Comparison of ENCODE assay signal across 38 cellular contexts in the genomic region with DNA sequence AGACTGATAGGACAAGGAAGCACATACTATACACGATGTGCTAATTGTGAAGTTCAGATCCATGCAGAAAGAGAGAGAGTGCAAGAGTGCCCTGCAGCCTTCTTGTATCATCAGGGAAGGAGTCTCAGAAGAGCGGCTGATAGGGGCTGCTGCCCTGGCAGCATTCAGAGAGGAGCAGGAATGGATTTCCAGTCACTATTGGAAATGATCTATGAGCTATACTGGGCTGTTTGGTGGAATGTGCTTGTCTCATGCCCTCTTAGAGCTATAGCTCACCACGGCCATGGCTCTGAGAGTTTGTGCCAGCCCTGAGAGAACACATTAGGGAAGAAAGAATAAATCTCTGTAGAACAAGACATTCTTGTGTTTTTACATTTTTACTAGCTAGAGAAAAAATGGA.
"Had no signal": no experiment of that assay in that cellular context is flagged by ENCODE, and none has a peak within 500 bp of the region (broad histone marks: within the 10 kb centered on the region; RNA-seq: fewer than 3 reads in every experiment).

No MANE protein-coding gene starts in this region.

- H3K27me3 ChIP-seq: adrenal gland, ascending aorta, body of pancreas, brain microvascular endothelial cell, breast epithelium, cardiac muscle cell had no signal

- H3K27ac Mint-ChIP-seq: activated naive CD4-positive, alpha-beta T cell treated with anti-CD3 and anti-CD28 coated beads for 36 hours; activated naive CD4-positive, alpha-beta T cell treated with anti-CD3 and anti-CD28 coated beads, Interleukin-2, amount 10 ng/mL, durations not matched to agents 7 days and 5 days; activated naive CD4-positive, alpha-beta T cell treated with anti-CD3 and anti-CD28 coated beads, Interleukin-2, amount 50 U/mL, for 24 hours; activated naive CD4-positive, alpha-beta T cell treated with anti-CD3 and anti-CD28 coated beads, Interleukin-2, amount 50 U/mL, for 72 hours; activated naive CD8-positive, alpha-beta T cell; activated naive CD8-positive, alpha-beta T cell treated with anti-CD3 and anti-CD28 coated beads for 36 hours; activated naive CD8-positive, alpha-beta T cell treated with anti-CD3 and anti-CD28 coated beads, Interleukin-2, amount 10 ng/mL, durations not matched to agents 7 days and 5 days; activated naive CD8-positive, alpha-beta T cell treated with anti-CD3 and anti-CD28 coated beads, Interleukin-2, amount 50 U/mL, for 24 hours; activated T-cell treated with anti-CD3 and anti-CD28 coated beads, Interleukin-2, amount 50 U/mL, for 24 hours; activated T-cell treated with anti-CD3 and anti-CD28 coated beads, Interleukin-2, amount 50 U/mL, for 72 hours; activated T-helper 1 cell treated with anti-CD3 and anti-CD28 coated beads, Interleukin-12 subunit alpha, Interleukin-12 subunit beta, Interleukin-2, Interleukin-4 antibody, amounts not matched to agents 30 ng/mL and 10 ng/mL and 1 ng/mL, durations not matched to agents 14 hours and 24 hours and 36 hours; activated T-helper 17 cell treated with anti-CD3 and anti-CD28 coated beads, Interleukin-2, amount 50 U/mL, for 72 hours; activated T-helper 2 cell treated with anti-CD3 and anti-CD28 coated beads, Interferon-gamma antibody, Interleukin-2, Interleukin-4, amounts not matched to agents 10 μg/mL and 5 μg/mL and 100 μg/mL, durations not matched to agents 14 hours and 24 hours and 36 hours had no signal

- DNase-seq: activated effector memory CD4-positive, alpha-beta T cell treated with anti-CD3 and anti-CD28 coated beads, Interleukin-2, amount 50 U/mL, for 16 hours; activated effector memory CD4-positive, alpha-beta T cell treated with Interleukin-2 at 50 U/mL for 16 hours; activated gamma-delta T cell; activated gamma-delta T cell treated with Interleukin-2 at 50 U/mL for 16 hours; activated naive CD4-positive, alpha-beta T cell; activated naive CD4-positive, alpha-beta T cell treated with anti-CD3 and anti-CD28 coated beads for 36 hours; activated naive CD4-positive, alpha-beta T cell treated with anti-CD3 and anti-CD28 coated beads, Interleukin-2, amount 10 ng/mL, durations not matched to agents 7 days and 5 days; activated naive CD4-positive, alpha-beta T cell treated with anti-CD3 and anti-CD28 coated beads, Interleukin-2, amount 50 U/mL, for 16 hours; activated naive CD4-positive, alpha-beta T cell treated with Interleukin-2 at 50 U/mL for 16 hours; activated naive CD8-positive, alpha-beta T cell treated with anti-CD3 and anti-CD28 coated beads for 36 hours; activated naive CD8-positive, alpha-beta T cell treated with anti-CD3 and anti-CD28 coated beads, Interleukin-2, amount 10 ng/mL, durations not matched to agents 7 days and 5 days; activated naive CD8-positive, alpha-beta T cell treated with anti-CD3 and anti-CD28 coated beads, Interleukin-2, amount 50 U/mL, for 24 hours; activated T-cell treated with anti-CD3 and anti-CD28 coated beads, Interleukin-2, amount 50 U/mL, for 1 hour; activated T-cell treated with anti-CD3 and anti-CD28 coated beads, Interleukin-2, amount 50 U/mL, for 24 hours; activated T-cell treated with anti-CD3 and anti-CD28 coated beads, Interleukin-2, amount 50 U/mL, for 4 hours; activated T-cell treated with anti-CD3 and anti-CD28 coated beads, Interleukin-2, amount 50 U/mL, for 48 hours; activated T-cell treated with anti-CD3 and anti-CD28 coated beads, Interleukin-2, amount 50 U/mL, for 72 hours; adrenal gland; amniotic stem cell; amygdala; anterior cingulate cortex; aorta; body of pancreas; brain microvascular endothelial cell; caudate nucleus; central memory CD4-positive, alpha-beta T cell; cerebellar nuclear complex had no signal

- H3K9me3 ChIP-seq: adrenal gland, ascending aorta, body of pancreas, breast epithelium had no signal

- H3K4me3 Mint-ChIP-seq: activated naive CD4-positive, alpha-beta T cell treated with anti-CD3 and anti-CD28 coated beads for 36 hours; activated naive CD4-positive, alpha-beta T cell treated with anti-CD3 and anti-CD28 coated beads, Interleukin-2, amount 10 ng/mL, durations not matched to agents 7 days and 5 days; activated naive CD4-positive, alpha-beta T cell treated with anti-CD3 and anti-CD28 coated beads, Interleukin-2, amount 50 U/mL, for 24 hours; activated naive CD8-positive, alpha-beta T cell; activated naive CD8-positive, alpha-beta T cell treated with anti-CD3 and anti-CD28 coated beads for 36 hours; activated naive CD8-positive, alpha-beta T cell treated with anti-CD3 and anti-CD28 coated beads, Interleukin-2, amount 10 ng/mL, durations not matched to agents 7 days and 5 days; activated naive CD8-positive, alpha-beta T cell treated with anti-CD3 and anti-CD28 coated beads, Interleukin-2, amount 50 U/mL, for 24 hours; activated T-cell treated with anti-CD3 and anti-CD28 coated beads, Interleukin-2, amount 50 U/mL, for 24 hours; activated T-cell treated with anti-CD3 and anti-CD28 coated beads, Interleukin-2, amount 50 U/mL, for 4 hours; activated T-cell treated with anti-CD3 and anti-CD28 coated beads, Interleukin-2, amount 50 U/mL, for 72 hours; activated T-helper 1 cell treated with anti-CD3 and anti-CD28 coated beads, Interleukin-12 subunit alpha, Interleukin-12 subunit beta, Interleukin-2, Interleukin-4 antibody, amounts not matched to agents 30 ng/mL and 10 ng/mL and 1 ng/mL, durations not matched to agents 14 hours and 24 hours and 36 hours; activated T-helper 17 cell treated with anti-CD3 and anti-CD28 coated beads, Interleukin-2, amount 50 U/mL, for 72 hours; brain; central memory CD8-positive, alpha-beta T cell had no signal

- H3K27ac ChIP-seq: adrenal gland, ascending aorta, body of pancreas, brain microvascular endothelial cell, breast epithelium, cardiac muscle cell had no signal

- H3K27me3 Mint-ChIP-seq: activated naive CD4-positive, alpha-beta T cell treated with anti-CD3 and anti-CD28 coated beads, Interleukin-2, amount 10 ng/mL, durations not matched to agents 7 days and 5 days; activated naive CD8-positive, alpha-beta T cell; activated naive CD8-positive, alpha-beta T cell treated with anti-CD3 and anti-CD28 coated beads for 36 hours; activated naive CD8-positive, alpha-beta T cell treated with anti-CD3 and anti-CD28 coated beads, Interleukin-2, amount 10 ng/mL, durations not matched to agents 7 days and 5 days; activated naive CD8-positive, alpha-beta T cell treated with anti-CD3 and anti-CD28 coated beads, Interleukin-2, amount 50 U/mL, for 24 hours; activated T-cell treated with anti-CD3 and anti-CD28 coated beads, Interleukin-2, amount 50 U/mL, for 24 hours; activated T-helper 17 cell treated with anti-CD3 and anti-CD28 coated beads, Interleukin-2, amount 50 U/mL, for 72 hours; central memory CD8-positive, alpha-beta T cell had no signal

- H3K4me3 ChIP-seq: adrenal gland, ascending aorta, body of pancreas, breast epithelium, cardiac muscle cell had no signal

- H3K36me3 ChIP-seq: adrenal gland, ascending aorta, brain microvascular endothelial cell, breast epithelium, cardiac muscle cell had no signal

- H3K4me1 Mint-ChIP-seq: activated naive CD4-positive, alpha-beta T cell treated with anti-CD3 and anti-CD28 coated beads, Interleukin-2, amount 10 ng/mL, durations not matched to agents 7 days and 5 days; activated naive CD4-positive, alpha-beta T cell treated with anti-CD3 and anti-CD28 coated beads, Interleukin-2, amount 50 U/mL, for 24 hours; activated naive CD8-positive, alpha-beta T cell treated with anti-CD3 and anti-CD28 coated beads for 36 hours; activated naive CD8-positive, alpha-beta T cell treated with anti-CD3 and anti-CD28 coated beads, Interleukin-2, amount 10 ng/mL, durations not matched to agents 7 days and 5 days; activated naive CD8-positive, alpha-beta T cell treated with anti-CD3 and anti-CD28 coated beads, Interleukin-2, amount 50 U/mL, for 24 hours; activated T-helper 17 cell treated with anti-CD3 and anti-CD28 coated beads, Interleukin-2, amount 50 U/mL, for 72 hours; central memory CD8-positive, alpha-beta T cell had no signal

- ATAC-seq: activated naive CD4-positive, alpha-beta T cell treated with anti-CD3 and anti-CD28 coated beads, Interleukin-2, amount 50 U/mL, for 72 hours; activated naive CD8-positive, alpha-beta T cell treated with anti-CD3 and anti-CD28 coated beads, Interleukin-2, amount 50 U/mL, for 24 hours; activated T-cell treated with anti-CD3 and anti-CD28 coated beads, Interleukin-2, amount 50 U/mL, for 4 hours; activated T-cell treated with anti-CD3 and anti-CD28 coated beads, Interleukin-2, amount 50 U/mL, for 72 hours; activated T-helper 17 cell treated with anti-CD3 and anti-CD28 coated beads, Interleukin-2, amount 50 U/mL, for 72 hours; body of pancreas had no signal

- H3K4me1 ChIP-seq: adrenal gland, ascending aorta, body of pancreas, breast epithelium had no signal

- H3K36me3 Mint-ChIP-seq: activated naive CD4-positive, alpha-beta T cell treated with anti-CD3 and anti-CD28 coated beads, Interleukin-2, amount 10 ng/mL, durations not matched to agents 7 days and 5 days; activated naive CD4-positive, alpha-beta T cell treated with anti-CD3 and anti-CD28 coated beads, Interleukin-2, amount 50 U/mL, for 24 hours; activated naive CD4-positive, alpha-beta T cell treated with anti-CD3 and anti-CD28 coated beads, Interleukin-2, amount 50 U/mL, for 72 hours; activated naive CD8-positive, alpha-beta T cell; activated naive CD8-positive, alpha-beta T cell treated with anti-CD3 and anti-CD28 coated beads for 36 hours; activated naive CD8-positive, alpha-beta T cell treated with anti-CD3 and anti-CD28 coated beads, Interleukin-2, amount 10 ng/mL, durations not matched to agents 7 days and 5 days; brain had no signal

- H3K9me3 Mint-ChIP-seq: activated naive CD4-positive, alpha-beta T cell treated with anti-CD3 and anti-CD28 coated beads for 36 hours; activated naive CD4-positive, alpha-beta T cell treated with anti-CD3 and anti-CD28 coated beads, Interleukin-2, amount 10 ng/mL, durations not matched to agents 7 days and 5 days; activated naive CD4-positive, alpha-beta T cell treated with anti-CD3 and anti-CD28 coated beads, Interleukin-2, amount 50 U/mL, for 24 hours; activated naive CD8-positive, alpha-beta T cell treated with anti-CD3 and anti-CD28 coated beads, Interleukin-2, amount 50 U/mL, for 24 hours; activated T-cell treated with anti-CD3 and anti-CD28 coated beads, Interleukin-2, amount 50 U/mL, for 24 hours; activated T-cell treated with anti-CD3 and anti-CD28 coated beads, Interleukin-2, amount 50 U/mL, for 4 hours; activated T-cell treated with anti-CD3 and anti-CD28 coated beads, Interleukin-2, amount 50 U/mL, for 72 hours; activated T-helper 1 cell treated with anti-CD3 and anti-CD28 coated beads, Interleukin-12 subunit alpha, Interleukin-12 subunit beta, Interleukin-2, Interleukin-4 antibody, amounts not matched to agents 30 ng/mL and 10 ng/mL and 1 ng/mL, durations not matched to agents 14 hours and 24 hours and 36 hours; activated T-helper 17 cell treated with anti-CD3 and anti-CD28 coated beads, Interleukin-2, amount 50 U/mL, for 72 hours; activated T-helper 2 cell treated with anti-CD3 and anti-CD28 coated beads, Interferon-gamma antibody, Interleukin-2, Interleukin-4, amounts not matched to agents 10 μg/mL and 5 μg/mL and 100 μg/mL, durations not matched to agents 14 hours and 24 hours and 36 hours had no signal
